ENCODE assay signal across 8 cellular contexts in the genomic region with DNA sequence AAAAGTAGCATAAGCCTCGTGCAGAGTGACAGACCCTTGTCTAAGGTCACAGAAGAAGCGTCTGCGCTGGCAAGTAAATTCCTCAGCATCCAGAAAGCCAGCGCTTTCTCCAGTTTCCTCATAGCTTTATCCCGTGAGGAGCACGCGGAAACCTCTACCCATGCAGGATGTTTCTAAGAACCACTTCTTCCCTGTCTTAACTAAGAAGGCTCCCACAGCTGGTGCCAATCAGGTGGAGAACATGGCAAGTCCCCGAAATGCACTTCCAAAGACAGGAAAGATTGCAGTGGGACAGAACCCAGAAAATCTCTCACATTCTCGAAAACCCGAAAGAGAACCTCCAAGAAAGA. TPM values are rescaled to one million over a fixed set of nuclear protein-coding genes. Genes with fewer than 3 reads are reported as not detected.
DNase-seq lines count a peak whose midpoint lies in the region; ATAC-seq and TF ChIP-seq lines count a peak whose summit lies in the region.

No MANE protein-coding gene starts in this region.

- H3K4me3 Mint-ChIP-seq in endothelial cell (ENCODE audit: unreplicated experiment), result no peak overlapping the region

- H3K9me3 ChIP-seq in HUES6 (ENCODE audit: control insufficient read depth, insufficient read depth, low read depth, low read length) (no peaks in the 10 kb centered on the region), psoas muscle (no peaks in the 10 kb centered on the region)

- H3K27me3 Mint-ChIP-seq in endothelial cell (ENCODE audit: unreplicated experiment), result peaks cover 6% of the 10 kb centered on the region

- H3K27me3 ChIP-seq in HUES6 (ENCODE audit: control insufficient read depth, insufficient read depth, low read length) (no peaks in the 10 kb centered on the region), psoas muscle (ENCODE audit: insufficient read depth in 3 of 3, low read length in 2 of 3) (no peaks in the 10 kb centered on the region)

- ATAC-seq in GM18909 (IDR thresholded peaks at IDR 0.05; ENCODE audit: poor library complexity, unreplicated experiment) (peak; percentile 4), psoas muscle (peak in 1 of 4 donors; percentile 2)

- H3K4me1 ChIP-seq in HUES6 (ENCODE audit: control insufficient read depth, insufficient read depth, low read length), result peaks cover 2% of the 10 kb centered on the region; the same call in 1 of the 2 replicates
- peaks cover 34% of the 10 kb centered on the region for H3K4me1 ChIP-seq in psoas muscle

- peak overlapping the region; percentile 90; the same call in 1 of the 2 replicates for H3K27ac ChIP-seq in HUES6 (ENCODE audit: low read depth, low read length)
- H3K27ac ChIP-seq in psoas muscle, result peak overlapping the region; percentile 95

- intact Hi-C loops in psoas muscle (cut with DNase I), result loop anchor here in 1 of 2 donors (5.0 kb wide), 1 partner anchor 55 kb away; a partner anchor contains a TSS

- peaks cover 29% of the 10 kb centered on the region for H3K36me3 Mint-ChIP-seq in endothelial cell (ENCODE audit: low read depth, unreplicated experiment)

- H3K9me3 Mint-ChIP-seq in endothelial cell (ENCODE audit: unreplicated experiment), result no peaks in the 10 kb centered on the region

- peak; percentile 46 for DNase-seq in endothelial cell (ENCODE audit: low spot score)
- peak in 1 of 2 donors; percentile 54 for DNase-seq in psoas muscle
- DNase-seq in germinal center (ENCODE audit: low spot score), result no peak
- DNase-seq in T-helper 9 cell, result no peak
- no peak for DNase-seq in NOMO-1 treated with DMSO at 0.1 percent for 48 hours (lab: John Stamatoyannopoulos, UW; ENCODE audit: unreplicated experiment)
- no peak for DNase-seq in EL

- H3K36me3 ChIP-seq in HUES6 (ENCODE audit: control insufficient read depth, insufficient read depth, low read length), result peaks cover 42% of the 10 kb centered on the region
- H3K36me3 ChIP-seq in psoas muscle (ENCODE audit: insufficient read depth in 1 of 2, low read depth in 1 of 2), result peaks cover 4 to 36% of the 10 kb centered on the region in 2 donors

- 0% methylated on average over 10 of the region's 10 CpGs for WGBS in psoas muscle, 3 donors

- peaks cover 19% of the 10 kb centered on the region for H3K4me1 Mint-ChIP-seq in endothelial cell (ENCODE audit: unreplicated experiment)

- peak overlapping the region; percentile 87 for H3K4me3 ChIP-seq in HUES6 (ENCODE audit: low read depth, low read length)
- peak overlapping the region; percentile 95 for H3K4me3 ChIP-seq in psoas muscle

- peak overlapping the region; percentile 82 for H3K9ac ChIP-seq in HUES6 (ENCODE audit: low read length)

- TF ChIP-seq CTCF in endothelial cell (IDR thresholded peaks at IDR 0.05; ENCODE audit: unreplicated experiment) (no peak), psoas muscle (IDR thresholded peaks at IDR 0.05) (no peak)

- H3K27ac Mint-ChIP-seq in endothelial cell (ENCODE audit: unreplicated experiment), result no peak overlapping the region

RNA-seq across cellular contexts. Expression of a gene that starts 1.0 kb away (rescaled TPM):
- total RNA-seq in endothelial cell (ENCODE audit: unreplicated experiment) (45.4 TPM), psoas muscle (10 to 100 TPM in 1 of 4 donors, 1 to 10 TPM in 3; 7.1 to 11.0 (median 8.3) TPM)
- polyA plus RNA-seq in psoas muscle, result 1 to 10 TPM; 1.7 to 8.1 (median 3.0) TPM

RNA-seq across cellular contexts. Expression of a gene that starts 52.7 kb away (rescaled TPM):
- 180 TPM for total RNA-seq in endothelial cell (ENCODE audit: unreplicated experiment)
- 100 to 1,000 TPM; 136 to 238 (median 211) TPM for total RNA-seq in psoas muscle
- 100 to 1,000 TPM; 235 to 466 (median 274) TPM for polyA plus RNA-seq in psoas muscle
